ENCODE assay signal across 14 cellular contexts in the genomic region with DNA sequence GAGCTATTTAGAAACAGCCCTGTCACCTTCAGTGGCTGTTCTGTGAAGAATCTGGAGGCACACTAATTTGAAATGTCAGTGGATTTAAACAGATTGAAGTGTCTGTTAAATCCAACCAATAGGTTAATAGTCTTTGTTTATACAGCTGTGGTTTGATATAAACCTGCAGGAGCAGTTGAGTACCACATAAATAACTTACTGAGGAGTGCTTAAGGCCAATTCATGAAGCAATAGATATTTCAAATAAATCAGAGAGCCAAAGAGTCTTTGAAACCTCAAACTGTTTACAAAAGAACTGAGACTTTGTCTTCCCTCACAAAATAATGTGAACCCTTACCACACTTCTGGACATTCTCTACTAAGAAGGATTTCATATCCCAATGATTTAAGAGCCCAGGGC.
A peak's percentile ranks its signal among the peaks of the same experiment; 100 is the strongest.
DNase-seq lines count a peak whose midpoint lies in the region; ATAC-seq and TF ChIP-seq lines count a peak whose summit lies in the region.
"Had no signal": no experiment of that assay in that cellular context is flagged by ENCODE, and none has a peak within 500 bp of the region (broad histone marks: within the 10 kb centered on the region; RNA-seq: fewer than 3 reads in every experiment).

No MANE protein-coding gene starts in this region.

- BruUV-seq in PC-3 (replicated peaks; lab: Mats Ljungman, UMichigan), result no TSS peak

- H3K4me1 ChIP-seq in ACC112 (ENCODE audit: control insufficient read depth, insufficient read depth, low read length, unreplicated experiment), result peaks cover 40% of the 10 kb centered on the region
- H3K4me1 ChIP-seq in PC-3 (ENCODE audit: insufficient read depth, low read length), result peaks cover 77% of the 10 kb centered on the region

- no peak overlapping the region for H3K27ac ChIP-seq in ACC112 (ENCODE audit: low read depth, low read length)
- peak overlapping the region; percentile 36 for H3K27ac ChIP-seq in PC-3 (ENCODE audit: low read length)
- H3K27ac ChIP-seq: GM23248 had no signal

- DNase-seq in LNCaP clone FGC (ENCODE audit: low read depth) (peak; percentile 63), PC-3 (peak; percentile 64), iris pigment epithelial cell (ENCODE audit: low read depth) (peak; percentile 80), occipital lobe (lab: John Stamatoyannopoulos, UW) (no peak), GM19240 (ENCODE audit: insufficient read length, low spot score) (no peak)
- DNase-seq: activated CD4-positive, alpha-beta T cell treated with anti-CD3 and anti-CD28 coated beads, Interleukin-2, amount 50 U/mL, for 48 hours; COR-L47; dermis blood vessel endothelial cell; GM23248; nucleus accumbens had no signal

- H4K20me1 ChIP-seq in PC-3 (ENCODE audit: low read length), result no peaks in the 10 kb centered on the region

- ATAC-seq in PC-3 (no peak), GM18502 (IDR thresholded peaks at IDR 0.05; ENCODE audit: poor library complexity, unreplicated experiment) (no peak), GM21367 (IDR thresholded peaks at IDR 0.05; ENCODE audit: unreplicated experiment) (no peak)

- H3K9me2 ChIP-seq in PC-3 (replicated peaks; ENCODE audit: low read length), result no peaks in the 10 kb centered on the region

- no peaks in the 10 kb centered on the region for H3K79me2 ChIP-seq in ACC112 (ENCODE audit: control insufficient read depth, insufficient read depth, low read length, unreplicated experiment)
- H3K79me2 ChIP-seq in PC-3 (ENCODE audit: low read length), result no peaks in the 10 kb centered on the region

- H3K4me3 ChIP-seq in ACC112 (ENCODE audit: low read depth, low read length) (no peak overlapping the region), LNCaP clone FGC (ENCODE audit: low read depth, low read length) (no peak overlapping the region), PC-3 (ENCODE audit: low read length) (no peak overlapping the region)
- H3K4me3 ChIP-seq: GM23248, smooth muscle cell had no signal

- H3K36me3 ChIP-seq in ACC112 (ENCODE audit: insufficient read depth, low read length), result no peaks in the 10 kb centered on the region
- no peaks in the 10 kb centered on the region for H3K36me3 ChIP-seq in PC-3 (ENCODE audit: low read depth, low read length)

- no peak overlapping the region for H3K9ac ChIP-seq in PC-3 (ENCODE audit: low read length)
- H3K9ac ChIP-seq: GM23248 had no signal

- POLR2A ChIA-PET in PC-3 (lab: Charles Lee; ENCODE audit: unreplicated experiment), result no interaction called here

- H3K9me3 ChIP-seq in PC-3 (ENCODE audit: low read length), result no peaks in the 10 kb centered on the region

- intact Hi-C loops in PC-3 (cut with micrococcal nuclease), result no loop called here

- H2AFZ ChIP-seq in ACC112 (ENCODE audit: low read length, unreplicated experiment) (peak overlapping the region; percentile 27), PC-3 (ENCODE audit: low read length) (no peak overlapping the region)
- H2AFZ ChIP-seq: GM23248 had no signal

- CTCF ChIA-PET in PC-3 (lab: Charles Lee), result interaction anchor here (1.0 kb wide), 1 partner anchor 83 kb away, joined by 3 read pairs; no protein-coding TSS in a partner anchor

- peaks cover 15% of the 10 kb centered on the region for H3F3A ChIP-seq in PC-3 (ENCODE audit: low read length, unreplicated experiment)

- TF ChIP-seq CTCF in LNCaP clone FGC (IDR thresholded peaks at IDR 0.05; ENCODE audit: control insufficient read depth, extremely low read depth, insufficient read depth), result no peak
- no peak for TF ChIP-seq CTCF in PC-3 (conservative IDR thresholded peaks at IDR 0.05; ENCODE audit: low read depth, low read length)

- H3K4me2 ChIP-seq in PC-3 (ENCODE audit: low read length), result peak overlapping the region; percentile 58
- H3K4me2 ChIP-seq: smooth muscle cell had no signal

- no peaks in the 10 kb centered on the region for H3K27me3 ChIP-seq in ACC112 (ENCODE audit: insufficient read depth, low read length)
- no peaks in the 10 kb centered on the region for H3K27me3 ChIP-seq in PC-3 (ENCODE audit: low read length)

Comparison
In these comparisons a context has a peak if more than half of its experiments do, and no peak if none do; other contexts are left out.
1. DNase-seq: peak in LNCaP clone FGC (single experiment), PC-3 (single experiment) and iris pigment epithelial cell (single experiment); none in occipital lobe (single experiment) and GM19240 (single experiment).